20 cellular contexts compared by ENCODE assay signal in genomic region chr2:67295406-67295805, GRCh38.
"Had no signal": no experiment of that assay in that cellular context is flagged by ENCODE, and none has a peak within 500 bp of the region (broad histone marks: within the 10 kb centered on the region; RNA-seq: fewer than 3 reads in every experiment).

No MANE protein-coding gene starts in this region.

- H3K27me3 Mint-ChIP-seq: activated B cell treated with CpG ODN at 0.5 μM for 24 hours; activated CD4-positive, alpha-beta memory T cell treated with anti-CD3 and anti-CD28 coated beads, Interleukin-2, amount 10 ng/mL, durations not matched to agents 7 days and 5 days had no signal

- H3K4me3 Mint-ChIP-seq: activated B cell treated with CpG ODN at 0.5 μM for 24 hours; activated CD4-positive, alpha-beta memory T cell treated with anti-CD3 and anti-CD28 coated beads, Interleukin-2, amount 10 ng/mL, durations not matched to agents 7 days and 5 days; activated naive CD4-positive, alpha-beta T cell treated with anti-CD3 and anti-CD28 coated beads, Interleukin-2, amount 50 U/mL, for 24 hours; naive thymus-derived CD8-positive, alpha-beta T cell; stimulated activated naive CD8-positive, alpha-beta T cell treated with anti-CD3 and anti-CD28 coated beads, Interleukin-15, Interleukin-2, amounts not matched to agents 100 ng/mL and 50 ng/mL, for 24 hours had no signal

- H3K36me3 Mint-ChIP-seq: activated naive CD4-positive, alpha-beta T cell treated with anti-CD3 and anti-CD28 coated beads, Interleukin-2, amount 50 U/mL, for 24 hours; naive thymus-derived CD8-positive, alpha-beta T cell had no signal

- H3K9me3 ChIP-seq: body of pancreas, left ventricle myocardium inferior, pancreas, psoas muscle, tibial artery had no signal

- H3K4me1 Mint-ChIP-seq: activated B cell treated with CpG ODN at 0.5 μM for 24 hours; activated CD4-positive, alpha-beta memory T cell treated with anti-CD3 and anti-CD28 coated beads, Interleukin-2, amount 10 ng/mL, durations not matched to agents 7 days and 5 days; activated naive CD4-positive, alpha-beta T cell treated with anti-CD3 and anti-CD28 coated beads, Interleukin-2, amount 50 U/mL, for 24 hours; naive thymus-derived CD8-positive, alpha-beta T cell had no signal

- H3K27ac Mint-ChIP-seq: activated B cell treated with CpG ODN at 0.5 μM for 24 hours; activated CD4-positive, alpha-beta memory T cell treated with anti-CD3 and anti-CD28 coated beads, Interleukin-2, amount 10 ng/mL, durations not matched to agents 7 days and 5 days; activated naive CD4-positive, alpha-beta T cell treated with anti-CD3 and anti-CD28 coated beads, Interleukin-2, amount 50 U/mL, for 24 hours; naive thymus-derived CD8-positive, alpha-beta T cell; stimulated activated naive CD8-positive, alpha-beta T cell treated with anti-CD3 and anti-CD28 coated beads, Interleukin-15, Interleukin-2, amounts not matched to agents 100 ng/mL and 50 ng/mL, for 24 hours had no signal

- DNase-seq: activated B cell treated with CpG ODN at 0.5 μM for 24 hours; activated CD4-positive, alpha-beta memory T cell treated with anti-CD3 and anti-CD28 coated beads, Interleukin-2, amount 10 ng/mL, durations not matched to agents 7 days and 5 days; activated CD4-positive, alpha-beta T cell treated with anti-CD3 and anti-CD28 coated beads for 4 hours; activated gamma-delta T cell; body of pancreas; effector CD4-positive, alpha-beta T cell; foreskin fibroblast; glutamatergic neuron; left ventricle myocardium inferior; naive thymus-derived CD8-positive, alpha-beta T cell; pancreas; psoas muscle; right cardiac atrium; stimulated activated CD4-positive, alpha-beta T cell treated with anti-CD3 and anti-CD28 coated beads, Interleukin-1b, Interleukin-23, amount 100 ng/mL, for 48 hours; substantia nigra; T-helper 9 cell; tibial artery had no signal

- H3K36me3 ChIP-seq: cardiac muscle cell, left ventricle myocardium inferior, pancreas, tibial artery had no signal

- H3K9me3 Mint-ChIP-seq: activated B cell treated with CpG ODN at 0.5 μM for 24 hours; activated CD4-positive, alpha-beta memory T cell treated with anti-CD3 and anti-CD28 coated beads, Interleukin-2, amount 10 ng/mL, durations not matched to agents 7 days and 5 days; activated naive CD4-positive, alpha-beta T cell treated with anti-CD3 and anti-CD28 coated beads, Interleukin-2, amount 50 U/mL, for 24 hours; naive thymus-derived CD8-positive, alpha-beta T cell; stimulated activated naive CD8-positive, alpha-beta T cell treated with anti-CD3 and anti-CD28 coated beads, Interleukin-15, Interleukin-2, amounts not matched to agents 100 ng/mL and 50 ng/mL, for 24 hours had no signal

- H3K4me1 ChIP-seq: body of pancreas, left ventricle myocardium inferior, pancreas, psoas muscle had no signal

- H3K27me3 ChIP-seq: body of pancreas, cardiac muscle cell, pancreas, tibial artery had no signal

- H3K4me3 ChIP-seq: body of pancreas, cardiac muscle cell, left ventricle myocardium inferior, pancreas, psoas muscle, tibial artery had no signal

- H3K27ac ChIP-seq: body of pancreas, cardiac muscle cell, left ventricle myocardium inferior, pancreas, psoas muscle, tibial artery had no signal
